1 cellular context compared by ENCODE assay signal in genomic region chr20:4591975-4592315, GRCh38.
TF ChIP-seq lines count a peak whose summit lies in the region.

No MANE protein-coding gene starts in this region.

TF ChIP-seq in SK-N-SH, 30 proteins besides CTCF, POLR2A, EP300 and RAD21 (continued from another document):
- TF ChIP-seq CHD2 (IDR thresholded peaks at IDR 0.05; ENCODE audit: low read length, partially characterized antibody) = no peak
- no peak for TF ChIP-seq TCF12 (IDR thresholded peaks at IDR 0.05)
